ENCODE assay signal across 8 cellular contexts in the genomic region with DNA sequence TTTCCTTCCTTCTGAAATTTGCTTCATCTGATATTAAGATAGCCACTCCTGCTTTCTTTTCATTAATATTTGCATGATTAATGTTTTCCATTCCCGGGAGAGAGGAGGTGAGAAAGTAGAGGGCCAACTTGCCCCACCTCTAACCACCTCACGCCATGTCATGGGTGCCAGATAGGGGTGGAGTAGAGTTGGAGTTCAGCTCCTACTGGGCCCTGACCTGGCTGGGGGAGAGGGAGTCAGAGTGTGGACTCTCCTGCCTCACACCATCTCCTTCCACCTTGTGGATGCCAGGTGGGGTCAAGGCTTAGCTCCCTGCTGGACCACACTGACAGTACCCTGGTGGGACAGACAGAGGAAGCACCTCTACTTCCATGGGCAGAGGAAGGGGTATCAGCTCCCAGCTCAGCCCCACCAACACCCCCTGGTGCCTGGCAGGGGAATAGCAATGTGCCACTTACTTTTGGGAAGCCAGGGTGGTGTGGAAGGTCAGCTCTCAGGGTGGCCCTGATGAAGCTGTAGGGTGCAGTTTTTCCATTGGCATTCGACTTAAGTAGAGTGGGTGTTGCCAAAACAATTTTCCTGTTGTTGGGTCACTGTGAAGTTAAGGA. TPM values are rescaled to one million over a fixed set of nuclear protein-coding genes. Genes with fewer than 3 reads are reported as not detected.
DNase-seq lines count a peak whose midpoint lies in the region; ATAC-seq and TF ChIP-seq lines count a peak whose summit lies in the region.

No MANE protein-coding gene starts in this region.

- no peak overlapping the region for H3K4me3 ChIP-seq in CD4-positive, alpha-beta memory T cell (ENCODE audit: low read length in 2 of 2)
- H3K4me3 ChIP-seq in IMR-90 (ENCODE audit: insufficient read depth, low read depth, low read length) (no peak overlapping the region), right lobe of liver (no peak overlapping the region)

- no peak overlapping the region for H3K56ac ChIP-seq in IMR-90 (ENCODE audit: extremely low read depth, insufficient read depth, low read length)

- H3K9me3 ChIP-seq in CD4-positive, alpha-beta memory T cell (ENCODE audit: control insufficient read depth in 1 of 2, low read length in 2 of 2) = no peaks in the 10 kb centered on the region
- H3K9me3 ChIP-seq in IMR-90 (ENCODE audit: control insufficient read depth, insufficient read depth, low read length) (peaks cover 7% of the 10 kb centered on the region), right lobe of liver (no peaks in the 10 kb centered on the region)

- H4K5ac ChIP-seq in IMR-90 (ENCODE audit: low read depth, low read length) = no peak overlapping the region

- H3K4me1 ChIP-seq in CD4-positive, alpha-beta memory T cell (ENCODE audit: insufficient read depth, low read length) = no peaks in the 10 kb centered on the region
- H3K4me1 ChIP-seq in IMR-90 (ENCODE audit: control insufficient read depth, insufficient read depth, low read length) (no peaks in the 10 kb centered on the region), right lobe of liver (no peaks in the 10 kb centered on the region)

- peaks cover 2 to 23% (median 18%) of the 10 kb centered on the region in 4 donors for H3K4me1 Mint-ChIP-seq in CD4-positive, alpha-beta memory T cell
- no peaks in the 10 kb centered on the region for H3K4me1 Mint-ChIP-seq in mesothelial cell of epicardium

- BruUV-seq in IMR-90 (replicated peaks; lab: Mats Ljungman, UMichigan) = no TSS peak

- no peak overlapping the region for H4K91ac ChIP-seq in IMR-90 (ENCODE audit: insufficient read depth, low read depth, low read length)

- H3K27ac ChIP-seq in CD4-positive, alpha-beta memory T cell (ENCODE audit: low read depth, low read length) = no peak overlapping the region
- H3K27ac ChIP-seq in IMR-90 (ENCODE audit: insufficient read depth, low read length) (no peak overlapping the region), right lobe of liver (no peak overlapping the region)

- no peak overlapping the region for H3K14ac ChIP-seq in IMR-90 (replicated peaks; ENCODE audit: low read depth, low read length)

- dilution Hi-C loops in IMR-90 (cut with HindIII; ENCODE audit: low sequenced_read_pairs, unreplicated experiment) = no loop called here

- no peak overlapping the region for H2BK15ac ChIP-seq in IMR-90 (ENCODE audit: low read depth, low read length)

- peak; percentile 24; the same call in 1 of the 2 replicates for TF ChIP-seq RAD21 in IMR-90 (IDR thresholded peaks at IDR 0.05; ENCODE audit: low read length)

- H3K4me2 ChIP-seq in IMR-90 (ENCODE audit: low read depth, low read length) = no peak overlapping the region

- TF ChIP-seq CTCF in IMR-90 (conservative IDR thresholded peaks at IDR 0.05; ENCODE audit: low read depth, low read length) (peak; percentile 18; the same call in 1 of the 2 replicates), right lobe of liver (IDR thresholded peaks at IDR 0.05) (peak; percentile 30 to 47 (median 34)), mesothelial cell of epicardium (IDR thresholded peaks at IDR 0.05; ENCODE audit: unreplicated experiment) (no peak)

- WGBS in IMR-90 (ENCODE audit: extremely low coverage in 2 of 2, insufficient read length in 1 of 2), 2 experiments = no CpG with 5 or more reads among the region's 3 CpGs
- 90% methylated on average over 2 of the region's 3 CpGs for WGBS in right lobe of liver (ENCODE audit: insufficient coverage, low coverage, low lambda C conversion rate, missing lambda C conversion rate)

- H3K4ac ChIP-seq in IMR-90 (ENCODE audit: low read depth, low read length) = no peak overlapping the region

- H3K23ac ChIP-seq in IMR-90 (ENCODE audit: low read depth, low read length) = no peak overlapping the region

- POLR2A ChIA-PET in CD4-positive, alpha-beta memory T cell (lab: Charles Lee; ENCODE audit: partially characterized antibody) = interaction anchor here (0.7 to 2.4 kb wide), 3 partner anchors 25 to 77 kb away, joined by 3 to 13 read pairs (median 3); a partner anchor contains a TSS
- POLR2A ChIA-PET in IMR-90 (lab: Charles Lee; ENCODE audit: unreplicated experiment) = no interaction called here

- CTCF ChIA-PET in CD4-positive, alpha-beta memory T cell (lab: Charles Lee; ENCODE audit: partially characterized antibody) = interaction anchor here (0.8 to 3.6 kb wide), 18 partner anchors 8 to 852 kb away, joined by 3 to 24 read pairs (median 4); a partner anchor contains a TSS
- CTCF ChIA-PET in IMR-90 (lab: Yijun Ruan, JAX) = interaction anchor here (0.6 kb wide), 1 partner anchor 39 kb away, joined by 3 read pairs; no protein-coding TSS in a partner anchor

- no peak overlapping the region for H3K9ac ChIP-seq in IMR-90 (ENCODE audit: low read depth, low read length)

- H2BK5ac ChIP-seq in IMR-90 (ENCODE audit: low read depth, low read length, poor library complexity, severe bottlenecking) = no peak overlapping the region

- H2BK120ac ChIP-seq in IMR-90 (ENCODE audit: low read depth, low read length) = no peak overlapping the region

- peaks cover 0 to 4% of the 10 kb centered on the region in 2 experiments; a peak in 3 of 4 replicates for H3K79me1 ChIP-seq in IMR-90 (ENCODE audit: low read depth in 1 of 2, low read length in 2 of 2)

- no peak overlapping the region for H4K8ac ChIP-seq in IMR-90 (ENCODE audit: low read depth in 2 of 2, low read length in 2 of 2)

- H3K27me3 Mint-ChIP-seq in CD4-positive, alpha-beta memory T cell = no peaks in the 10 kb centered on the region
- no peaks in the 10 kb centered on the region for H3K27me3 Mint-ChIP-seq in mesothelial cell of epicardium (ENCODE audit: low read depth)

- no peak overlapping the region for H3K4me3 Mint-ChIP-seq in CD4-positive, alpha-beta memory T cell
- H3K4me3 Mint-ChIP-seq in mesothelial cell of epicardium = no peak overlapping the region

- no peak overlapping the region for H3K18ac ChIP-seq in IMR-90 (ENCODE audit: low read depth, low read length)

- H3K27me3 ChIP-seq in CD4-positive, alpha-beta memory T cell (ENCODE audit: insufficient read depth, low read length) = no peaks in the 10 kb centered on the region
- H3K27me3 ChIP-seq in IMR-90 (ENCODE audit: control insufficient read depth, insufficient read depth, low read length) (no peaks in the 10 kb centered on the region), right lobe of liver (no peaks in the 10 kb centered on the region)

- 0 out of 2 replicates have a peak, but pooled peaks cover 2% of the 10 kb centered on the region for H3K9me1 ChIP-seq in IMR-90 (ENCODE audit: insufficient read depth, low read length)

- H2AK9ac ChIP-seq in IMR-90 (replicated peaks; ENCODE audit: low read depth, low read length, poor library complexity) = no peak overlapping the region

- H3K27ac Mint-ChIP-seq in CD4-positive, alpha-beta memory T cell = peak overlapping the region in 2 of 7 donors; percentile 27 to 30
- H3K27ac Mint-ChIP-seq in mesothelial cell of epicardium = no peak overlapping the region

- TF ChIP-seq POLR2A in IMR-90 (IDR thresholded peaks at IDR 0.05; ENCODE audit: low read depth, low read length) (no peak), right lobe of liver (IDR thresholded peaks at IDR 0.05) (no peak)

- DNase-seq in CD4-positive, alpha-beta memory T cell = peak in 4 of 5 donors; percentile 33 to 53 (median 42)
- DNase-seq in IMR-90 (no peak), right lobe of liver (no peak), HT-29 (ENCODE audit: low spot score) (no peak), DMS114 treated with DMSO at 0.1 percent for 48 hours (lab: John Stamatoyannopoulos, UW; ENCODE audit: unreplicated experiment) (no peak), mesothelial cell of epicardium (ENCODE audit: low spot score in 2 of 2, unreplicated experiment in 2 of 2) (no peak), hypothalamus (lab: John Stamatoyannopoulos, UW) (no peak)
- DNase-seq in activated T-cell treated with anti-CD3 and anti-CD28 coated beads, Interleukin-2, amount 50 U/mL, for 1 hour = peak; percentile 51

- peaks cover 31 to 34% of the 10 kb centered on the region in 2 donors for H3K36me3 Mint-ChIP-seq in CD4-positive, alpha-beta memory T cell
- peaks cover 42% of the 10 kb centered on the region for H3K36me3 Mint-ChIP-seq in mesothelial cell of epicardium

- in situ Hi-C loops in IMR-90 (cut with MboI; ENCODE audit: low sequenced_read_pairs) = no loop called here

- peaks cover 0 to 4% (median 0%) of the 10 kb centered on the region in 8 donors for H3K9me3 Mint-ChIP-seq in CD4-positive, alpha-beta memory T cell
- peaks cover 12% of the 10 kb centered on the region for H3K9me3 Mint-ChIP-seq in mesothelial cell of epicardium

- intact Hi-C loops in CD4-positive, alpha-beta memory T cell (cut with micrococcal nuclease) = loop anchor here (2.0 kb wide), 1 partner anchor 27 kb away; no protein-coding TSS in a partner anchor
- intact Hi-C loops in IMR-90 (cut with micrococcal nuclease) = no loop called here
- intact Hi-C loops in right lobe of liver (cut with DNase I) = no loop called here

- H2BK20ac ChIP-seq in IMR-90 (ENCODE audit: low read depth, low read length) = no peak overlapping the region

- ATAC-seq in IMR-90 (ENCODE audit: low read depth) = no peak
- ATAC-seq in right lobe of liver = peak; percentile 52 to 83 (median 60)

- no peak overlapping the region for H2AFZ ChIP-seq in IMR-90 (replicated peaks; ENCODE audit: low read length, poor library complexity)

- H2AK5ac ChIP-seq in IMR-90 (ENCODE audit: low read depth, low read length) = no peak overlapping the region

- peaks cover 7% of the 10 kb centered on the region for H3K36me3 ChIP-seq in CD4-positive, alpha-beta memory T cell (ENCODE audit: insufficient read depth, low read length)
- H3K36me3 ChIP-seq in IMR-90 (ENCODE audit: control insufficient read depth, insufficient read depth, low read length) = peaks cover 27% of the 10 kb centered on the region
- peaks cover 0 to 12% (median 2%) of the 10 kb centered on the region in 4 donors for H3K36me3 ChIP-seq in right lobe of liver

- H4K20me1 ChIP-seq in IMR-90 (ENCODE audit: insufficient read depth, low read length) = peaks cover 6% of the 10 kb centered on the region; the same call in 1 of the 2 replicates

RNA-seq across cellular contexts. Expression of a gene that starts 28.0 kb away (rescaled TPM):
- 10 to 100 TPM; 29.5 to 30.7 TPM for total RNA-seq in CD4-positive, alpha-beta memory T cell
- 10 to 100 TPM; 11.6 to 22.5 TPM for polyA plus RNA-seq in CD4-positive, alpha-beta memory T cell
- total RNA-seq in IMR-90 (2012; rRNA removed) (3.8 and 4.7 TPM in 2 replicates), right lobe of liver (1 to 10 TPM; 3.0 to 7.9 (median 5.7) TPM), mesothelial cell of epicardium (20.0 to 22.4 TPM (median 20.4 TPM) in 3 replicates)
- 27.0 and 31.6 TPM in 2 replicates for polyA plus RNA-seq in IMR-90 (2012; rRNA removed)
- 26.1 and 46.6 TPM in 2 replicates for polyA plus RNA-seq in IMR-90 (2012; cell fraction: cytosol; rRNA removed)
- 11.2 and 24.6 TPM in 2 replicates for polyA plus RNA-seq in IMR-90 (2012; cell fraction: nucleus; rRNA removed; ENCODE audit: low replicate concordance)
- 14.5 and 24.7 TPM in 2 replicates for total RNA-seq in HT-29 (2014; rRNA removed; shearing (Covaris generic))

RNA-seq across cellular contexts. Expression of a gene that starts 44.8 kb away (rescaled TPM):
- total RNA-seq in CD4-positive, alpha-beta memory T cell = not detected
- not detected for polyA plus RNA-seq in CD4-positive, alpha-beta memory T cell
- total RNA-seq in IMR-90 (2012; rRNA removed) (not detected in 2 replicates), right lobe of liver (not detected), mesothelial cell of epicardium (not detected in 3 replicates)
- polyA plus RNA-seq in IMR-90 (2012; rRNA removed) = not detected in 2 replicates
- polyA plus RNA-seq in IMR-90 (2012; cell fraction: cytosol; rRNA removed) = not detected in 2 replicates
- not detected in 2 replicates for polyA plus RNA-seq in IMR-90 (2012; cell fraction: nucleus; rRNA removed; ENCODE audit: low replicate concordance)
- not detected in 2 replicates for total RNA-seq in HT-29 (2014; rRNA removed; shearing (Covaris generic))

Comparison
In these comparisons a context has a peak if more than half of its experiments do, and no peak if none do; other contexts are left out.
1. DNase-seq: peak in CD4-positive, alpha-beta memory T cell (4 of 5) and activated T-cell treated with anti-CD3 and anti-CD28 coated beads, Interleukin-2, amount 50 U/mL, for 1 hour (single experiment); none in IMR-90 (single experiment), right lobe of liver (0 of 3), HT-29 (single experiment), DMS114 treated with DMSO at 0.1 percent for 48 hours (single experiment), mesothelial cell of epicardium (0 of 2) and hypothalamus (0 of 51).